Comparison of ENCODE assay signal across 22 cellular contexts in genomic region chr11:113176561-113176960, GRCh38.
DNase-seq lines count a peak whose midpoint lies in the region; ATAC-seq and TF ChIP-seq lines count a peak whose summit lies in the region.
"Had no signal": no experiment of that assay in that cellular context is flagged by ENCODE, and none has a peak within 500 bp of the region (broad histone marks: within the 10 kb centered on the region; RNA-seq: fewer than 3 reads in every experiment).

No MANE protein-coding gene starts in this region.

- H3K27me3 ChIP-seq in adipocyte (replicated peaks; ENCODE audit: control insufficient read depth, insufficient read depth, low read length) (peaks cover 61% of the 10 kb centered on the region), smooth muscle cell (ENCODE audit: low read depth) (no peaks in the 10 kb centered on the region), osteoblast (ENCODE audit: insufficient read depth, low read length) (peaks cover 8% of the 10 kb centered on the region)
- H3K27me3 ChIP-seq: BE2C, colonic mucosa, right lobe of liver had no signal

- H2AFZ ChIP-seq in smooth muscle cell (ENCODE audit: low read depth) (no peak overlapping the region), osteoblast (ENCODE audit: low read length) (no peak overlapping the region)

- TF ChIP-seq CTCF in smooth muscle cell (IDR thresholded peaks at IDR 0.05; ENCODE audit: borderline replicate concordance, insufficient read depth, poor library complexity, severe bottlenecking) (no peak), osteoblast (IDR thresholded peaks at IDR 0.05; ENCODE audit: extremely low read depth, low read depth, low read length) (no peak), coronary artery (IDR thresholded peaks at IDR 0.05) (no peak)

- peak; percentile 27 for DNase-seq in DMS53 (lab: John Stamatoyannopoulos, UW)
- DNase-seq in DMS53 treated with DMSO at 0.1 percent for 48 hours (lab: John Stamatoyannopoulos, UW; ENCODE audit: unreplicated experiment) = no peak
- DNase-seq in adipocyte (ENCODE audit: low read depth) = peak; percentile 80
- peak; percentile 97 for DNase-seq in fibroblast of peridontal ligament (ENCODE audit: extremely low read depth)
- DNase-seq in smooth muscle cell (lab: John Stamatoyannopoulos, UW; ENCODE audit: unreplicated experiment) = no peak
- DNase-seq in osteoblast (ENCODE audit: insufficient read length, low spot score, missing footprints) = no peak
- DNase-seq in coronary artery (ENCODE audit: low spot score) = no peak
- DNase-seq: 8988T; activated naive CD4-positive, alpha-beta T cell treated with Interleukin-2 at 50 U/mL for 16 hours; activated T-cell treated with anti-CD3 and anti-CD28 coated beads, Interleukin-2, amount 50 U/mL, for 4 hours; aorta; BE2C; colonic mucosa; GOT3; left cardiac atrium; MV-4-11; NCI-H1930; NCI-H345; right lobe of liver; T-helper 9 cell had no signal

- H3K9ac ChIP-seq in adipocyte (ENCODE audit: low read length) (no peak overlapping the region), smooth muscle cell (ENCODE audit: low read depth) (no peak overlapping the region)

- H3K9me3 ChIP-seq in adipocyte (ENCODE audit: control insufficient read depth, low read length) (no peaks in the 10 kb centered on the region), smooth muscle cell (replicated peaks; ENCODE audit: low read depth) (no peaks in the 10 kb centered on the region), osteoblast (ENCODE audit: low read depth, low read length) (no peaks in the 10 kb centered on the region)
- H3K9me3 ChIP-seq: BE2C, colonic mucosa, right lobe of liver had no signal

- H4K20me1 ChIP-seq in smooth muscle cell (ENCODE audit: low read depth) = no peaks in the 10 kb centered on the region
- H4K20me1 ChIP-seq in osteoblast (ENCODE audit: insufficient read depth, low read length) = no peaks in the 10 kb centered on the region

- H3K27ac ChIP-seq in smooth muscle cell (ENCODE audit: low read depth) = peak overlapping the region; percentile 61
- H3K27ac ChIP-seq in osteoblast (ENCODE audit: low read depth, low read length) = no peak overlapping the region
- H3K27ac ChIP-seq in coronary artery = no peak overlapping the region
- H3K27ac ChIP-seq: colonic mucosa, right lobe of liver had no signal

- no peaks in the 10 kb centered on the region for H3K79me2 ChIP-seq in smooth muscle cell (ENCODE audit: low read depth)
- no peaks in the 10 kb centered on the region for H3K79me2 ChIP-seq in osteoblast (ENCODE audit: insufficient read depth, low read length)

- no peak for ATAC-seq in GM18498 (IDR thresholded peaks at IDR 0.05; ENCODE audit: unreplicated experiment)
- ATAC-seq: activated CD4-positive, CD25-positive, alpha-beta regulatory T cell treated with anti-CD3 and anti-CD28 coated beads, Interleukin-2, amount 50 U/mL, for 24 hours; activated T-cell treated with anti-CD3 and anti-CD28 coated beads, Interleukin-2, amount 50 U/mL, for 4 hours; right lobe of liver had no signal

- peaks cover 5% of the 10 kb centered on the region for H3F3A ChIP-seq in smooth muscle cell (ENCODE audit: low read depth)

- H3K36me3 ChIP-seq in adipocyte (ENCODE audit: control insufficient read depth, insufficient read depth, low read length, severe bottlenecking) = no peaks in the 10 kb centered on the region
- no peaks in the 10 kb centered on the region for H3K36me3 ChIP-seq in smooth muscle cell (ENCODE audit: low read depth)
- H3K36me3 ChIP-seq in osteoblast (ENCODE audit: insufficient read depth, low read length) = no peaks in the 10 kb centered on the region
- H3K36me3 ChIP-seq: BE2C, colonic mucosa, right lobe of liver had no signal

- H3K4me2 ChIP-seq in smooth muscle cell (peak overlapping the region; percentile 8), osteoblast (ENCODE audit: insufficient read depth, low read length) (no peak overlapping the region)

- H3K4me1 ChIP-seq in adipocyte (ENCODE audit: control insufficient read depth, insufficient read depth, low read length) (no peaks in the 10 kb centered on the region), smooth muscle cell (ENCODE audit: low read depth) (peaks cover 23% of the 10 kb centered on the region), osteoblast (ENCODE audit: insufficient read depth, low read length) (no peaks in the 10 kb centered on the region)
- H3K4me1 ChIP-seq: colonic mucosa, right lobe of liver had no signal

- H3K4me3 ChIP-seq in adipocyte (ENCODE audit: low read length) (no peak overlapping the region), smooth muscle cell (no peak overlapping the region), osteoblast (ENCODE audit: insufficient read depth, low read length) (no peak overlapping the region), coronary artery (no peak overlapping the region)
- H3K4me3 ChIP-seq: colonic mucosa, right lobe of liver had no signal

Comparison
In these comparisons a context has a peak if more than half of its experiments do, and no peak if none do; other contexts are left out.
1. DNase-seq: peak in DMS53 (single experiment), adipocyte (single experiment) and fibroblast of peridontal ligament (single experiment); none in DMS53 treated with DMSO at 0.1 percent for 48 hours (single experiment), smooth muscle cell (single experiment), osteoblast (single experiment) and coronary artery (single experiment).